In the genomic region with DNA sequence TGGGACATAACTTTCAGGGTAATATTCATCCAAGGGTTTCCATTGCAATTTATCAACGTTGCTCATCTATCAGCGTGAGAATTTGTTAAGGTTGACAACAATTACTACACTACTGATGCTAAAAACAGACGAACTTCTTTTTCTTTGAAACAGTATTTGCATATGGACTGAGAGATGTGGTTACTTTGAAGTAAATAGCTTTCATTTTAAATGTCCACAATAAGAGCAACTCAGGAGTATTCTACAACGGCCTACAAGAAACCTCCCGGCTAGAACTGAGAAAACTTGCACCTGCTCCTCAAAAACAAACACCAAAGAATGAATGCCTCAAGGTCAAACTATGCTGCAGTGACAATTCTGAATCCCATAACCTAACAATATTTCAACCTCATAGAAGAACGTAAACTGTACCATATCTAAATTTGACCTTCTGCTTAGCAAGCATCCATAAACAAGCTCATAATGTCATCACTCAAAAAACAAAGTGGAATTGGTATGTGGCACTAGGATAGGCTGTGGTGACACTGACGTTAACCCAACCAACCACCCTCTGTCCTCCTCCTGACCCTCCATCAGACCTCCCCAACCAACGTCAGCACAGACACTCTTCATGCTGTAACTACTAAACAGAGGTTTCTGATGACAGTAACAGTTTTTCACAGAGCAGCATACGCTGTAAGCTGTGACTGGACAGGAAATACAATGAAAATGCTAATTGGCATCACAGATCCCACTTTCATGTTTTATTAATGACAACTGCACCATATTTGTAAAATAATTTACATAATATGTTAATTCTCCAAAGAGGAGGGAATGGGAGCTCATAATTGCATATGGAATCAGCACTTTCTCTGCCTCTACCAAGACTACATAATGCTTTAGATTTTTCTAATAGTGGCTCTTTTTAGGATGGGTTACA, we compare ENCODE assay signal across 18 cellular contexts.
A peak's percentile ranks its signal among the peaks of the same experiment; 100 is the strongest.
DNase-seq lines count a peak whose midpoint lies in the region; ATAC-seq lines count a peak whose summit lies in the region.
"Had no signal": no experiment of that assay in that cellular context is flagged by ENCODE, and none has a peak within 500 bp of the region (broad histone marks: within the 10 kb centered on the region; RNA-seq: fewer than 3 reads in every experiment).

No MANE protein-coding gene starts in this region.

- peaks cover 3% of the 10 kb centered on the region; the same call in 1 of the 2 replicates for H3K9me3 ChIP-seq in BLaER1
- H3K9me3 ChIP-seq: breast epithelium had no signal

- no peaks in the 10 kb centered on the region for H3K36me3 ChIP-seq in BLaER1
- H3K36me3 ChIP-seq: breast epithelium had no signal

- H4K20me1 ChIP-seq in BLaER1, result no peaks in the 10 kb centered on the region

- peaks cover 7 to 14% of the 10 kb centered on the region in 2 donors for H3K27me3 Mint-ChIP-seq in stimulated activated naive B cell treated with anti-CD40 and anti-IgM and Interleukin-4, amounts not matched to agents 10 μg/mL and 1 μg/mL and 100 μg/mL, for 72 hours
- H3K27me3 Mint-ChIP-seq: activated CD8-positive, alpha-beta T cell treated with anti-CD3 and anti-CD28 coated beads for 36 hours; stimulated activated memory B cell treated with anti-CD40 and anti-IgM and Interleukin-4, amounts not matched to agents 10 μg/mL and 1 μg/mL and 100 μg/mL, for 72 hours had no signal

- H3K9ac ChIP-seq in BLaER1, result no peak overlapping the region

- no peak overlapping the region for H3K27ac ChIP-seq in BLaER1
- H3K27ac ChIP-seq: breast epithelium, HL-60 had no signal

- H3K27me3 ChIP-seq in BLaER1, result no peaks in the 10 kb centered on the region
- H3K27me3 ChIP-seq: breast epithelium had no signal

- peaks cover 29% of the 10 kb centered on the region for H3K4me1 ChIP-seq in BLaER1
- H3K4me1 ChIP-seq: breast epithelium had no signal

- no peak overlapping the region for H3K27ac Mint-ChIP-seq in stimulated activated naive B cell treated with anti-CD40 and anti-IgM and Interleukin-4, amounts not matched to agents 10 μg/mL and 1 μg/mL and 100 μg/mL, for 72 hours
- H3K27ac Mint-ChIP-seq: activated CD8-positive, alpha-beta T cell treated with anti-CD3 and anti-CD28 coated beads for 36 hours; stimulated activated memory B cell treated with anti-CD40 and anti-IgM and Interleukin-4, amounts not matched to agents 10 μg/mL and 1 μg/mL and 100 μg/mL, for 72 hours had no signal

- H3K4me1 Mint-ChIP-seq in stimulated activated naive B cell treated with anti-CD40 and anti-IgM and Interleukin-4, amounts not matched to agents 10 μg/mL and 1 μg/mL and 100 μg/mL, for 72 hours, result peaks cover 0 to 6% of the 10 kb centered on the region in 2 donors
- H3K4me1 Mint-ChIP-seq: stimulated activated memory B cell treated with anti-CD40 and anti-IgM and Interleukin-4, amounts not matched to agents 10 μg/mL and 1 μg/mL and 100 μg/mL, for 72 hours had no signal

- peak; percentile 1 for DNase-seq in Jurkat, Clone E6-1 (ENCODE audit: low read depth, low spot score)
- no peak for DNase-seq in occipital lobe (lab: John Stamatoyannopoulos, UW)
- DNase-seq in stimulated activated naive B cell treated with anti-CD40 and anti-IgM and Interleukin-4, amounts not matched to agents 10 μg/mL and 1 μg/mL and 100 μg/mL, for 72 hours, result no peak
- DNase-seq in activated CD4-positive, alpha-beta T cell treated with anti-CD3 and anti-CD28 coated beads, Interleukin-2, amount 50 U/mL, for 4 hours, result no peak
- DNase-seq in activated CD4-positive, CD25-positive, alpha-beta regulatory T cell treated with anti-CD3 and anti-CD28 coated beads, Interleukin-2, amount 50 U/mL, for 72 hours, result no peak
- DNase-seq: ACHN; activated CD8-positive, alpha-beta T cell treated with anti-CD3 and anti-CD28 coated beads for 36 hours; activated naive CD4-positive, alpha-beta T cell; effector memory CD4-positive, alpha-beta T cell; kidney; NCI-H2081 treated with DMSO at 0.1 percent for 48 hours; stimulated activated CD4-positive, alpha-beta T cell treated with anti-CD3 and anti-CD28 coated beads, Interleukin-2, amount 100 ng/mL, for 24 hours had no signal

- H3K4me3 Mint-ChIP-seq in stimulated activated naive B cell treated with anti-CD40 and anti-IgM and Interleukin-4, amounts not matched to agents 10 μg/mL and 1 μg/mL and 100 μg/mL, for 72 hours, result no peak overlapping the region
- H3K4me3 Mint-ChIP-seq: activated CD8-positive, alpha-beta T cell treated with anti-CD3 and anti-CD28 coated beads for 36 hours; stimulated activated memory B cell treated with anti-CD40 and anti-IgM and Interleukin-4, amounts not matched to agents 10 μg/mL and 1 μg/mL and 100 μg/mL, for 72 hours had no signal

- no peaks in the 10 kb centered on the region for H3K9me3 Mint-ChIP-seq in stimulated activated naive B cell treated with anti-CD40 and anti-IgM and Interleukin-4, amounts not matched to agents 10 μg/mL and 1 μg/mL and 100 μg/mL, for 72 hours
- H3K9me3 Mint-ChIP-seq: activated CD8-positive, alpha-beta T cell treated with anti-CD3 and anti-CD28 coated beads for 36 hours; stimulated activated memory B cell treated with anti-CD40 and anti-IgM and Interleukin-4, amounts not matched to agents 10 μg/mL and 1 μg/mL and 100 μg/mL, for 72 hours had no signal

- ATAC-seq in GM19372 (IDR thresholded peaks at IDR 0.05; ENCODE audit: low read depth, unreplicated experiment), result peak; percentile 70
- ATAC-seq in HG02852 (IDR thresholded peaks at IDR 0.05; ENCODE audit: unreplicated experiment), result peak; percentile 79
- no peak for ATAC-seq in stimulated activated naive B cell treated with anti-CD40 and anti-IgM and Interleukin-4, amounts not matched to agents 10 μg/mL and 1 μg/mL and 100 μg/mL, for 72 hours (replicated peaks)
- ATAC-seq: activated CD8-positive, alpha-beta T cell treated with anti-CD3 and anti-CD28 coated beads for 36 hours; stimulated activated memory B cell treated with anti-CD40 and anti-IgM and Interleukin-4, amounts not matched to agents 10 μg/mL and 1 μg/mL and 100 μg/mL, for 72 hours had no signal

- peak overlapping the region; percentile 5; the same call in 1 of the 2 replicates for H3K4me2 ChIP-seq in BLaER1

- no peak overlapping the region for H3K4me3 ChIP-seq in BLaER1
- no peak overlapping the region for H3K4me3 ChIP-seq in Jurkat, Clone E6-1 (ENCODE audit: low read length)
- H3K4me3 ChIP-seq: breast epithelium had no signal

- no peaks in the 10 kb centered on the region for H3K36me3 Mint-ChIP-seq in stimulated activated naive B cell treated with anti-CD40 and anti-IgM and Interleukin-4, amounts not matched to agents 10 μg/mL and 1 μg/mL and 100 μg/mL, for 72 hours
- H3K36me3 Mint-ChIP-seq: stimulated activated memory B cell treated with anti-CD40 and anti-IgM and Interleukin-4, amounts not matched to agents 10 μg/mL and 1 μg/mL and 100 μg/mL, for 72 hours had no signal

Comparison
In these comparisons a context has a peak if more than half of its experiments do, and no peak if none do; other contexts are left out.
1. ATAC-seq: peak in GM19372 (single experiment) and HG02852 (single experiment); none in stimulated activated naive B cell treated with anti-CD40 and anti-IgM and Interleukin-4, amounts not matched to agents 10 μg/mL and 1 μg/mL and 100 μg/mL, for 72 hours (0 of 2).